Comparison of ENCODE assay signal across 8 cellular contexts in the genomic region with DNA sequence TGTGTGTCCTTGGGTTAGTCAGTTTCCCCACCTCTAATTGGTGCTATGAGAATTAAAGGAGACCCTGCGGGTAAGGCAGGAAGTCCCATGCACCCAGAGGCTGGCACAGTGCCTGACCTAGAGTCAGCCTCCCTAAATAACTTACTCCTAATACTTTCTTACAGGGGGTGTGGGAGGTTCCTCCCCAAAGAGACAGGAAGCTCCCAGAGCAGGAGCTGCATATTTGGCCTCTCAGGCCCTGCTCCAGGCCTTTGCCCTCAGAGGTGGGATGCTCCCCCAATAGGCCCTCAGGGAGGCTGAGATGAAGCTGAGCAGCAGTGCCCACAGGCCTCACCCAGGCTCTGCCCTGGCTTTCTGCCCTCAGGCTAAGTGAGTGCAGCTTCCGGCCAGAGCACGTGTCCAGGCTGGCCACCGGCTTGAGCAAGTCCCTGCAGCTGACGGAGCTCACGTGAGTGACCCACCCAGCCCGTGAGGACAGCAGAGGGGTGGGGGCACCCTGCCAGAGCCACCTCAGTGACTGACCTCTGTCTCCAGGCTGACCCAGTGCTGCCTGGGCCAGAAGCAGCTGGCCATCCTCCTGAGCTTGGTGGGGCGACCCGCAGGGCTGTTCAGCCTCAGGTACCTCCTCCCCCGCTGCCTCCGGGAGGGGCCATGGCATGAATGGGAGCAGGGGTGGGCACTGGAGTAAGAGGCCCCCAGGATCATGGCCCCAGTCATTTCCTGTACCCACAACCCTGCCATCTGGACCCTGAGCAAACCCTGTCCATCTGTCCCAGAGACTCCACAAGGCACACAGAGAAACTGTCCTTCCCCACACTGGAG. TPM values are rescaled to one million over a fixed set of nuclear protein-coding genes. Genes with fewer than 3 reads are reported as not detected.
DNase-seq lines count a peak whose midpoint lies in the region; ATAC-seq and TF ChIP-seq lines count a peak whose summit lies in the region.

No MANE protein-coding gene starts in this region.

- peak; percentile 53 for DNase-seq in GM03348 (ENCODE audit: low spot score)
- DNase-seq in SHP77 treated with DMSO at 0.1 percent for 48 hours (lab: John Stamatoyannopoulos, UW), result peak; percentile 57
- DNase-seq in fibroblast of the aortic adventitia (ENCODE audit: low read depth), result peak; percentile 64
- peak; percentile 13 for DNase-seq in pulmonary artery endothelial cell (ENCODE audit: low read depth, low spot score)
- no peak for DNase-seq in kidney glomerular epithelial cell (lab: John Stamatoyannopoulos, UW)
- no peak for DNase-seq in stimulated activated CD8-positive, alpha-beta memory T cell treated with anti-CD3 and anti-CD28 coated beads, Interleukin-4, amount 100 ng/mL, for 48 hours

- no peak overlapping the region for H3K4me3 ChIP-seq in fibroblast of the aortic adventitia (ENCODE audit: low read depth, low read length)

- TF ChIP-seq CTCF in fibroblast of the aortic adventitia (IDR thresholded peaks at IDR 0.05; ENCODE audit: insufficient read depth, low read length), result no peak

- ATAC-seq in HG03460 (IDR thresholded peaks at IDR 0.05; ENCODE audit: unreplicated experiment), result no peak
- ATAC-seq in GM18511 (IDR thresholded peaks at IDR 0.05; ENCODE audit: unreplicated experiment), result no peak

RNA-seq across cellular contexts. Expression of gene CPNE2, which starts 31.1 kb away (rescaled TPM):
- total RNA-seq in fibroblast of the aortic adventitia (ENCODE audit: low replicate concordance) (5.6 and 20.3 TPM in 2 replicates), pulmonary artery endothelial cell (70.8 and 73.7 TPM in 2 replicates)

Comparison
In these comparisons a context has a peak if more than half of its experiments do, and no peak if none do; other contexts are left out.
1. DNase-seq: peak in GM03348 (single experiment), SHP77 treated with DMSO at 0.1 percent for 48 hours (single experiment), fibroblast of the aortic adventitia (single experiment) and pulmonary artery endothelial cell (single experiment); none in kidney glomerular epithelial cell (single experiment) and stimulated activated CD8-positive, alpha-beta memory T cell treated with anti-CD3 and anti-CD28 coated beads, Interleukin-4, amount 100 ng/mL, for 48 hours (single experiment).